In the genomic region with DNA sequence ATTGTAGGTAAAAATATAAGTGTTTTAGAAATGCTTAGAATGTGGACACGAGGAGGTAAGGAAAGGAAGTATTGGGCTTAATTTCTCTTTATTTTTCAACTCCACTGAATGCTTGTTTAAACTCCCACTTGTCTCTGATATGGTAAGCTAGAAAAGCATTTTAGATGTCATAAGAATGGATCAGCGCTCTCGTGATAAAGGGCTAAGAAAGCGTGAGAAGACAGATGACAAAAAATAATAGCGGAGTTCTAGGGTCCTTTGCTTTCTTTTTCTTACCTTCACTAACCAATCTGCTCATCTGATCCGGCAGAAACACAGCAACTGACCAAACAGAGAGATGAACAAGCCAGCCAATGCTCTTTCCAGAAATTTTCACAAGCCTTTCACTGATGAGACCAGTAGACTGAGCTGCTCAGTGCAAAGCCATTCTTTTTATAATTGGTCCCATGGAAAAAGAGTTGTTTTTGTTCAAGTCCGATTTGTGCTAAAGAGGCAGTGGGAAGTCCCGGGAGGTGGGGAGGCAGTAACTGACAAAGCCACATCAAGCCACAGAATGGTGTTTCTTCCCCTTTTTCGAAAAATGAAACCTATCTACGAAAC, we compare ENCODE assay signal across 8 cellular contexts. TPM values are rescaled to one million over a fixed set of nuclear protein-coding genes. Genes with fewer than 3 reads are reported as not detected.
DNase-seq lines count a peak whose midpoint lies in the region; ATAC-seq and TF ChIP-seq lines count a peak whose summit lies in the region.

A gene with protein sequence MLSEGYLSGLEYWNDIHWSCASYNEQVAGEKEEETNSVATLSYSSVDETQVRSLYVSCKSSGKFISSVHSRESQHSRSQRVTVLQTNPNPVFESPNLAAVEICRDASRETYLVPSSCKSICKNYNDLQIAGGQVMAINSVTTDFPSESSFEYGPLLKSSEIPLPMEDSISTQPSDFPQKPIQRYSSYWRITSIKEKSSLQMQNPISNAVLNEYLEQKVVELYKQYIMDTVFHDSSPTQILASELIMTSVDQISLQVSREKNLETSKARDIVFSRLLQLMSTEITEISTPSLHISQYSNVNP (minus strand): TSS at position 405 of the 600 bp plus-strand sequence. CDS start 17,411 bp downstream, outside the sequence.

- peak within 1 kb of the TSS; percentile 94 for H3K27ac Mint-ChIP-seq in activated T-cell treated with anti-CD3 and anti-CD28 coated beads, Interleukin-2, amount 50 U/mL, for 72 hours

- H3K36me3 Mint-ChIP-seq in activated T-cell treated with anti-CD3 and anti-CD28 coated beads, Interleukin-2, amount 50 U/mL, for 72 hours (ENCODE audit: insufficient read depth in 2 of 2): peaks cover 0 to 5% of the 10 kb centered on the region in 2 donors

- peak; percentile 46 for DNase-seq in KG1 (lab: John Stamatoyannopoulos, UW)
- DNase-seq in activated T-cell treated with anti-CD3 and anti-CD28 coated beads, Interleukin-2, amount 50 U/mL, for 72 hours: peak; percentile 8 to 31
- DNase-seq in stimulated activated CD4-positive, alpha-beta T cell treated with anti-CD3 and anti-CD28 coated beads, Interleukin-2, amount 100 ng/mL, for 4 hours (ENCODE audit: low read depth): peak; percentile 5
- no peak for DNase-seq in DMS53 (lab: John Stamatoyannopoulos, UW)
- DNase-seq in HEK293T (ENCODE audit: extremely low spot score): no peak
- DNase-seq in brain microvascular endothelial cell: no peak

- no peaks in the 10 kb centered on the region for H3K27me3 ChIP-seq in brain microvascular endothelial cell (replicated peaks)

- H3K27ac ChIP-seq in brain microvascular endothelial cell: no peak within 1 kb of the TSS

- H3K9me3 Mint-ChIP-seq in activated T-cell treated with anti-CD3 and anti-CD28 coated beads, Interleukin-2, amount 50 U/mL, for 72 hours: no peaks in the 10 kb centered on the region

- POLR2A ChIA-PET in HEK293T (lab: Yijun Ruan, JAX): no interaction called here

- peak within 1 kb of the TSS; percentile 47 for H3K4me3 ChIP-seq in GM12875 (ENCODE audit: low read depth, low read length)
- no peak within 1 kb of the TSS for H3K4me3 ChIP-seq in brain microvascular endothelial cell (ENCODE audit: low read depth, low read length)

- in situ Hi-C loops in brain microvascular endothelial cell (cut with HindIII; ENCODE audit: low pct_ligation_motif_present, low sequenced_read_pairs): no loop called here

- H3K4me3 Mint-ChIP-seq in activated T-cell treated with anti-CD3 and anti-CD28 coated beads, Interleukin-2, amount 50 U/mL, for 72 hours: peak within 1 kb of the TSS; percentile 74 to 91

- CTCF ChIA-PET in HEK293T (lab: Yijun Ruan, JAX): no interaction called here

- TF ChIP-seq CTCF in GM12875 (IDR thresholded peaks at IDR 0.05; ENCODE audit: borderline replicate concordance, insufficient read depth, low read depth, low read length) (no peak), brain microvascular endothelial cell (IDR thresholded peaks at IDR 0.05; ENCODE audit: low read depth, low read length, missing control alignments) (no peak)

- H3K27me3 Mint-ChIP-seq in activated T-cell treated with anti-CD3 and anti-CD28 coated beads, Interleukin-2, amount 50 U/mL, for 72 hours (ENCODE audit: low read depth): peaks cover 13% of the 10 kb centered on the region

- H3K36me3 ChIP-seq in brain microvascular endothelial cell (replicated peaks): no peaks in the 10 kb centered on the region

- peaks cover 9% of the 10 kb centered on the region for H3K4me1 Mint-ChIP-seq in activated T-cell treated with anti-CD3 and anti-CD28 coated beads, Interleukin-2, amount 50 U/mL, for 72 hours (ENCODE audit: low read depth)

- peak; percentile 85 for ATAC-seq in GM21526 (IDR thresholded peaks at IDR 0.05; ENCODE audit: low FRiP score, unreplicated experiment)
- peak; percentile 88 to 92 for ATAC-seq in activated T-cell treated with anti-CD3 and anti-CD28 coated beads, Interleukin-2, amount 50 U/mL, for 72 hours (replicated peaks in 1 of 2)

TF ChIP-seq in HEK293T, 16 proteins besides CTCF, POLR2A, EP300 and RAD21:
- TF ChIP-seq BHLHE40 (IDR thresholded peaks at IDR 0.05; ENCODE audit: borderline replicate concordance) (no peak), CTBP1 (IDR thresholded peaks at IDR 0.05; ENCODE audit: borderline replicate concordance) (no peak), HDGF (IDR thresholded peaks at IDR 0.05; ENCODE audit: borderline replicate concordance) (no peak), ZNF384 (IDR thresholded peaks at IDR 0.05) (no peak), SP1 (IDR thresholded peaks at IDR 0.05) (no peak), LEF1 (IDR thresholded peaks at IDR 0.05; ENCODE audit: borderline replicate concordance) (no peak), SUZ12 (IDR thresholded peaks at IDR 0.05) (no peak)
- TF ChIP-seq, protein P1, sequence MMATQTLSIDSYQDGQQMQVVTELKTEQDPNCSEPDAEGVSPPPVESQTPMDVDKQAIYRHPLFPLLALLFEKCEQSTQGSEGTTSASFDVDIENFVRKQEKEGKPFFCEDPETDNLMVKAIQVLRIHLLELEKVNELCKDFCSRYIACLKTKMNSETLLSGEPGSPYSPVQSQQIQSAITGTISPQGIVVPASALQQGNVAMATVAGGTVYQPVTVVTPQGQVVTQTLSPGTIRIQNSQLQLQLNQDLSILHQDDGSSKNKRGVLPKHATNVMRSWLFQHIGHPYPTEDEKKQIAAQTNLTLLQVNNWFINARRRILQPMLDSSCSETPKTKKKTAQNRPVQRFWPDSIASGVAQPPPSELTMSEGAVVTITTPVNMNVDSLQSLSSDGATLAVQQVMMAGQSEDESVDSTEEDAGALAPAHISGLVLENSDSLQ (IDR thresholded peaks at IDR 0.05): no peak
TF ChIP-seq in HEK293T: peak in this region for 0.

RNA-seq across cellular contexts. Expression of the gene that starts here (rescaled TPM):
- total RNA-seq in activated T-cell treated with anti-CD3 and anti-CD28 coated beads, Interleukin-2, amount 50 U/mL, for 72 hours: 1 to 10 TPM; 2.6 to 3.2 TPM

Comparison
In these comparisons a context has a peak if more than half of its experiments do, and no peak if none do; other contexts are left out.
1. DNase-seq: peak in KG1 (single experiment), activated T-cell treated with anti-CD3 and anti-CD28 coated beads, Interleukin-2, amount 50 U/mL, for 72 hours (2 of 2) and stimulated activated CD4-positive, alpha-beta T cell treated with anti-CD3 and anti-CD28 coated beads, Interleukin-2, amount 100 ng/mL, for 4 hours (single experiment); none in DMS53 (single experiment), HEK293T (single experiment) and brain microvascular endothelial cell (single experiment).